ENCODE assay signal across 8 cellular contexts in the genomic region with DNA sequence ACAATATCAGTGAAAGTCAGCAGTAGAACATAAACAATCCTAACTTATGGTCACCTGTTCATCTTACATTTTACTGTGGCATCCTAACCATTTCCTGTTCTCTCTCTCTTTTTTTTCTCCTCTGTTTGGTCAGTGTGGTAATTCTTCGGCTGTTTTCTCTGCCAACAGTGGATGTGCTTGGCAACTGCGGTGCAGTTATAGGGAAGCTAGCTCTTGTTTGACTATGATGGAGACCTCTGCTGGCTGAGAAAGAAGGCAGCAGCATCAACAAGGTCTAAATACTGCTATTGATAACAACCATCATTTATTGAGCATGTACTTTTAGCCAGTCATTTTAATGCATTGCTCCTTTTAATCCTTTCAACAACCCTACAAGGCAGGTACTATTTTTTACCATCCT. TPM values are rescaled to one million over a fixed set of nuclear protein-coding genes. Genes with fewer than 3 reads are reported as not detected.
DNase-seq lines count a peak whose midpoint lies in the region; ATAC-seq and TF ChIP-seq lines count a peak whose summit lies in the region.

No MANE protein-coding gene starts in this region.

- no peaks in the 10 kb centered on the region for H3K36me3 ChIP-seq in uterus

- CTCF ChIA-PET in Calu3 (lab: Charles Lee) = interaction anchor here (0.6 to 1.4 kb wide), 4 partner anchors 24 to 431 kb away, joined by 3 to 9 read pairs (median 4); no protein-coding TSS in a partner anchor
- CTCF ChIA-PET in CD4-positive, alpha-beta T cell (lab: Charles Lee) = interaction anchor here (0.8 to 1.1 kb wide), 3 partner anchors 18 to 111 kb away, joined by 3 to 4 read pairs (median 3); no protein-coding TSS in a partner anchor

- BruUV-seq in Calu3 (replicated peaks; lab: Mats Ljungman, UMichigan) = no TSS peak

- peak; percentile 28 for DNase-seq in Calu3
- DNase-seq in HL-60 (ENCODE audit: low read depth in 1 of 2, low spot score in 1 of 2) = peak in 1 of 2 experiments; percentile 38
- peak; percentile 42 for DNase-seq in RPMI7951 (ENCODE audit: low read depth)
- peak; percentile 24 for DNase-seq in foreskin melanocyte
- DNase-seq in cerebellar nuclear complex (lab: John Stamatoyannopoulos, UW) = no peak
- no peak for DNase-seq in CD4-positive, alpha-beta T cell
- no peak for DNase-seq in central memory CD4-positive, alpha-beta T cell
- DNase-seq in uterus = no peak

- peaks cover 3% of the 10 kb centered on the region for H3K9me3 ChIP-seq in CD4-positive, alpha-beta T cell (ENCODE audit: control insufficient read depth, low read length)
- H3K9me3 ChIP-seq in uterus = no peaks in the 10 kb centered on the region

- no peaks in the 10 kb centered on the region for H3K4me1 ChIP-seq in uterus

- no peak for ATAC-seq in CD4-positive, alpha-beta T cell (ENCODE audit: poor library complexity)

- peaks cover 86% of the 10 kb centered on the region for H3K27me3 Mint-ChIP-seq in Calu3 (ENCODE audit: unreplicated experiment)
- peaks cover 14% of the 10 kb centered on the region for H3K27me3 Mint-ChIP-seq in CD4-positive, alpha-beta T cell

- peaks cover 9% of the 10 kb centered on the region for H3K27me3 ChIP-seq in HL-60 (ENCODE audit: insufficient read depth, poor library complexity, severe bottlenecking)
- H3K27me3 ChIP-seq in CD4-positive, alpha-beta T cell (ENCODE audit: control insufficient read depth, insufficient read depth, low read length) = peaks cover 5% of the 10 kb centered on the region
- H3K27me3 ChIP-seq in uterus = no peaks in the 10 kb centered on the region

- no peaks in the 10 kb centered on the region for H3K36me3 Mint-ChIP-seq in Calu3 (ENCODE audit: insufficient read depth, unreplicated experiment)
- H3K36me3 Mint-ChIP-seq in CD4-positive, alpha-beta T cell (ENCODE audit: low read depth) = no peaks in the 10 kb centered on the region

- H3K4me3 ChIP-seq in HL-60 (replicated peaks; ENCODE audit: insufficient read depth, low read length) (no peak overlapping the region), uterus (no peak overlapping the region)

- TF ChIP-seq POLR2A in uterus (IDR thresholded peaks at IDR 0.05) = no peak

- H3K27ac ChIP-seq in HL-60 (replicated peaks) (no peak overlapping the region), uterus (no peak overlapping the region)
- H3K27ac ChIP-seq in CD4-positive, alpha-beta T cell (ENCODE audit: low read depth, low read length) = no peak overlapping the region

- no peak for TF ChIP-seq CTCF in Calu3 (IDR thresholded peaks at IDR 0.05; ENCODE audit: unreplicated experiment)
- peak; percentile 19 for TF ChIP-seq CTCF in HL-60 (IDR thresholded peaks at IDR 0.05; ENCODE audit: insufficient read depth, low read length)
- no peak for TF ChIP-seq CTCF in CD4-positive, alpha-beta T cell (IDR thresholded peaks at IDR 0.05)
- no peak for TF ChIP-seq CTCF in uterus (IDR thresholded peaks at IDR 0.05)

- intact Hi-C loops in Calu3 (cut with micrococcal nuclease; ENCODE audit: unreplicated experiment) = loop anchor here (1.0 kb wide), 1 partner anchor 27 kb away; no protein-coding TSS in a partner anchor
- intact Hi-C loops in CD4-positive, alpha-beta T cell (cut with DNase I, micrococcal nuclease) = no loop called here
- intact Hi-C loops in uterus (cut with DNase I; ENCODE audit: low total_unique reads) = no loop called here

- no peaks in the 10 kb centered on the region for H3K4me1 Mint-ChIP-seq in Calu3 (ENCODE audit: low read depth, unreplicated experiment)
- no peaks in the 10 kb centered on the region for H3K4me1 Mint-ChIP-seq in CD4-positive, alpha-beta T cell (ENCODE audit: low read depth)

- H3K4me3 Mint-ChIP-seq in Calu3 (ENCODE audit: low read depth, unreplicated experiment) = no peak overlapping the region
- no peak overlapping the region for H3K4me3 Mint-ChIP-seq in CD4-positive, alpha-beta T cell

- no peak overlapping the region for H3K27ac Mint-ChIP-seq in Calu3 (ENCODE audit: unreplicated experiment)
- no peak overlapping the region for H3K27ac Mint-ChIP-seq in CD4-positive, alpha-beta T cell

- POLR2A ChIA-PET in CD4-positive, alpha-beta T cell (lab: Charles Lee) = interaction anchor here (1.0 to 1.2 kb wide), 2 partner anchors 34 to 128 kb away, joined by 3 to 5 read pairs; no protein-coding TSS in a partner anchor

- H3K9me3 Mint-ChIP-seq in Calu3 (ENCODE audit: low read depth, unreplicated experiment) = no peaks in the 10 kb centered on the region
- H3K9me3 Mint-ChIP-seq in CD4-positive, alpha-beta T cell = peaks cover 2% of the 10 kb centered on the region

RNA-seq across cellular contexts. Expression of gene DRD3, which starts 0.7 kb away (rescaled TPM):
- total RNA-seq in Calu3 (2022) (not detected in 2 replicates), uterus (not detected)
- not detected in 2 replicates for total RNA-seq in RPMI7951 (2014; rRNA removed; shearing (Covaris generic))
- not detected for total RNA-seq in CD4-positive, alpha-beta T cell

RNA-seq across cellular contexts. Expression of gene ZNF80, which starts 57.8 kb away (rescaled TPM):
- total RNA-seq in Calu3 (2022) (not detected in 2 replicates), uterus (not detected)
- not detected in 2 replicates for total RNA-seq in RPMI7951 (2014; rRNA removed; shearing (Covaris generic))
- total RNA-seq in CD4-positive, alpha-beta T cell = under 1 TPM; 0.16 to 0.17 TPM

Comparison
In these comparisons a context has a peak if more than half of its experiments do, and no peak if none do; other contexts are left out.
1. DNase-seq: peak in Calu3 (single experiment), RPMI7951 (single experiment) and foreskin melanocyte (single experiment); none in cerebellar nuclear complex (0 of 2), CD4-positive, alpha-beta T cell (0 of 10), central memory CD4-positive, alpha-beta T cell (single experiment) and uterus (0 of 2).